Comparison of ENCODE assay signal across 13 cellular contexts in the genomic region with DNA sequence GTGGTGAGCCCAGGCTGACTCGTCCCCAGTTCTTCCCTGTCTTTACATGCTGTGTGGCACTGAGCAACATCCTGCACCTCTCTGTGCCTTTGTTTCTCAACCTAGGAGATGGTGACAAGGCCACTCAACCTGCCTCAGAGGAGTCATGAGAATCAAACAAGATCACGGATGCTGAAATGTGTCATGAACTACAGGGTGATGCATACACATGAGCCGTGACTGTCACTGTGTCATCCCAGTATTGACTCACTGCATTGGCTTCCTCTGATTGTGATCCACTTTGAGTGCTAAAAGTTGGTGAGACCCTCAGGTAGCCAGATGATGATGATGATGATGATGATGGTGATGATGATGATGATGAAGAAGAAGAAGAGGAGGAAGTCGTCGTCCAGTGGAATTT. TPM values are rescaled to one million over a fixed set of nuclear protein-coding genes. Genes with fewer than 3 reads are reported as not detected.
DNase-seq lines count a peak whose midpoint lies in the region; ATAC-seq and TF ChIP-seq lines count a peak whose summit lies in the region.
"Had no signal": no experiment of that assay in that cellular context is flagged by ENCODE, and none has a peak within 500 bp of the region (broad histone marks: within the 10 kb centered on the region; RNA-seq: fewer than 3 reads in every experiment).

No MANE protein-coding gene starts in this region.

- ATAC-seq in GM19025 (IDR thresholded peaks at IDR 0.05; ENCODE audit: low read depth, unreplicated experiment) (peak; percentile 20), memory B cell (ENCODE audit: low read depth) (peak; percentile 18)

- H3K4me2 ChIP-seq in neural progenitor cell: no peak overlapping the region

- H3K9ac ChIP-seq in neural progenitor cell: no peak overlapping the region

- no peaks in the 10 kb centered on the region for H4K20me1 ChIP-seq in neural progenitor cell (ENCODE audit: low read depth)

- H3K4me1 Mint-ChIP-seq in memory B cell (peaks cover 35% of the 10 kb centered on the region), neural progenitor cell (no peaks in the 10 kb centered on the region)
- H3K4me1 Mint-ChIP-seq: H9 had no signal

- 71 to 82% (median 74%) methylated on average over 5 of the region's 5 CpGs for WGBS in adrenal gland, 4 donors

- H3F3A ChIP-seq in neural progenitor cell (ENCODE audit: low read depth): no peaks in the 10 kb centered on the region

- no peaks in the 10 kb centered on the region for H3K9me3 ChIP-seq in adrenal gland (replicated peaks in 1 of 3)
- H3K9me3 ChIP-seq in neural progenitor cell (ENCODE audit: low read depth): no peaks in the 10 kb centered on the region

- DNase-seq in CD1c-positive myeloid dendritic cell (ENCODE audit: extremely low spot score) (peak; percentile 84), memory B cell (ENCODE audit: low spot score in 2 of 2) (no peak), GDM1 (lab: John Stamatoyannopoulos, UW) (no peak), D341Med (ENCODE audit: low spot score) (no peak), adrenal gland (no peak), neural progenitor cell (ENCODE audit: low spot score) (no peak)
- DNase-seq in activated CD4-positive, alpha-beta T cell treated with anti-CD3 and anti-CD28 coated beads, Interleukin-2, amount 50 U/mL, for 48 hours: peak; percentile 19 to 27
- DNase-seq: H9, NCI-H1092 treated with DMSO at 0.1 percent for 48 hours, NCI-H526 had no signal

- no peaks in the 10 kb centered on the region for H3K79me2 ChIP-seq in neural progenitor cell (ENCODE audit: low read depth)

- peaks cover 2% of the 10 kb centered on the region for H3K27me3 Mint-ChIP-seq in memory B cell
- peaks cover 9% of the 10 kb centered on the region for H3K27me3 Mint-ChIP-seq in neural progenitor cell (ENCODE audit: insufficient read depth, low read depth)

- H3K36me3 Mint-ChIP-seq in memory B cell (no peaks in the 10 kb centered on the region), neural progenitor cell (no peaks in the 10 kb centered on the region)

- no peak overlapping the region for H2AFZ ChIP-seq in neural progenitor cell (replicated peaks)

- H3K4me1 ChIP-seq in adrenal gland (replicated peaks in 1 of 2) (peaks cover 0 to 4% of the 10 kb centered on the region in 2 donors), neural progenitor cell (no peaks in the 10 kb centered on the region)

- no peak for TF ChIP-seq POLR2A in adrenal gland (IDR thresholded peaks at IDR 0.05)

- H3K27ac Mint-ChIP-seq in memory B cell: peak overlapping the region; percentile 74
- H3K27ac Mint-ChIP-seq in neural progenitor cell: no peak overlapping the region
- H3K27ac Mint-ChIP-seq: H9 had no signal

- TF ChIP-seq CTCF in adrenal gland (IDR thresholded peaks at IDR 0.05) (no peak), neural progenitor cell (IDR thresholded peaks at IDR 0.05) (no peak)

- no peaks in the 10 kb centered on the region for H3K36me3 ChIP-seq in adrenal gland (replicated peaks in 1 of 2)
- no peaks in the 10 kb centered on the region for H3K36me3 ChIP-seq in neural progenitor cell

- peaks cover 1% of the 10 kb centered on the region for H3K9me3 Mint-ChIP-seq in memory B cell
- peaks cover 2% of the 10 kb centered on the region for H3K9me3 Mint-ChIP-seq in neural progenitor cell
- H3K9me3 Mint-ChIP-seq: H9 had no signal

- H3K27me3 ChIP-seq in adrenal gland (no peaks in the 10 kb centered on the region), neural progenitor cell (no peaks in the 10 kb centered on the region)

- H3K4me3 ChIP-seq in adrenal gland (no peak overlapping the region), neural progenitor cell (no peak overlapping the region)
- H3K4me3 ChIP-seq: coronary artery had no signal

- intact Hi-C loops in adrenal gland (cut with DNase I): no loop called here

- peak overlapping the region in 2 of 5 donors; percentile 39 to 55 for H3K27ac ChIP-seq in adrenal gland
- H3K27ac ChIP-seq in neural progenitor cell: no peak overlapping the region

- peak overlapping the region; percentile 72 for H3K4me3 Mint-ChIP-seq in memory B cell
- no peak overlapping the region for H3K4me3 Mint-ChIP-seq in neural progenitor cell
- H3K4me3 Mint-ChIP-seq: H9 had no signal

RNA-seq across cellular contexts. Expression of a gene that starts 11.5 kb away (rescaled TPM):
- under 1 TPM in 1 of 8 donors, not detected in 7; 0.10 TPM for total RNA-seq in adrenal gland
- under 1 TPM in 1 of 3 donors, not detected in 2; 0.08 TPM for polyA plus RNA-seq in adrenal gland
- total RNA-seq in neural progenitor cell (ENCODE audit: low replicate concordance): not detected in 2 replicates
- total RNA-seq: H9, liver had no signal

Comparison
In these comparisons a context has a peak if more than half of its experiments do, and no peak if none do; other contexts are left out.
1. DNase-seq: peak in CD1c-positive myeloid dendritic cell (single experiment) and activated CD4-positive, alpha-beta T cell treated with anti-CD3 and anti-CD28 coated beads, Interleukin-2, amount 50 U/mL, for 48 hours (2 of 2); none in memory B cell (0 of 2), GDM1 (single experiment), D341Med (single experiment), adrenal gland (0 of 7) and neural progenitor cell (single experiment).